In the genomic region with DNA sequence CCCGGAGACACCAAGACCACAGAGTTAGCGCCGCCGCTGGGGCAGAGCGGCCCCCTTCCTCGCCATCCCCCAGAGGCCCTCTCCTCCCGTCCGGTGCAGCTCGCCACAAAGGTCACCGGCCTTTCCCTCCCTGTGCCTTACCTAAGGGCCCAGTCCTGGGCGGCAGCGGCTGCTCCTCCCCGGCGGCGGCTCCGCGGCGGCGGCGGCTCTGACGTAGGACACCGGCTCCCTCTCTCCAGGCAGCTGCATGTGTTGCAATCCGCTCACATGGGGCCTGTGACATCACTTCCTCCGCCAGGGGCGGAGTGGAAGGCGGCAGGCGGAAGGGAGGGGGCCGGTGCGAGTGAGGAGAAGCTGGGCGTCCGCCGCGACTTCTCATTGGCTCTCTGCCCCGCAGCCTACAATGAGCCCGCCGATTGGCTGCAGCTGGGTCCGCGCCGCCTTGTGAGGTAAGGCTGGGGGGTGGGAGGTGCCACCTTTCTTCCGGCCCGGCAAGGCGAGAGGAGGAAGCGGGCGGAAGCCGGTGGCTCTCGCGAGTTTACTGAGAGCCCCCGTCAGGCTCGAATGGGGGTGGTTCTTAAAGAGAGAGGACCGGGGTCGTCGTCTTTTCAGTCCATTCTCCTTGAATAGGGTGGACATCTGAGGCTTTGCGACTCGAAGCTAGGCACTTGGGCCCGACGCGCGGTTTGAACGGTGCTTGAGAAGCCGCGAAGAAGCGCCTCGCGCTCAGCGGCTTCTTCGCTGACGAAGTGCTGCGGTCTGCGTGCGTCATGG, we compare ENCODE assay signal across 1 cellular context.
A peak's percentile ranks its signal among the peaks of the same experiment; 100 is the strongest.
TF ChIP-seq lines count a peak whose summit lies in the region.

ETF1 (minus strand) TSS at position 281 of the 774 bp plus-strand sequence. CDS start 318 bp downstream, outside the sequence.

TF ChIP-seq in HepG2, 621 proteins besides CTCF, POLR2A, EP300 and RAD21 (continued from another document and continues in another):
- peak; percentile 19; the same call in 1 of the 2 replicates for TF ChIP-seq RERE (CRISPR knock-in tag; IDR thresholded peaks at IDR 0.05; ENCODE audit: low read depth)
- TF ChIP-seq CREB3 (CRISPR knock-in tag; IDR thresholded peaks at IDR 0.05), result 0 out of 2 replicates have a peak, but pooled peaks have one; percentile 80
- no peak; the same call in 1 of the 2 replicates for TF ChIP-seq RFXANK (CRISPR knock-in tag; IDR thresholded peaks at IDR 0.05)
- TF ChIP-seq RFX1 (IDR thresholded peaks at IDR 0.05), result no peak
- TF ChIP-seq TCF7L2 (IDR thresholded peaks at IDR 0.05; ENCODE audit: low read depth, low read length), result no peak
- TF ChIP-seq ZNF230 (CRISPR knock-in tag; IDR thresholded peaks at IDR 0.05), result no peak; the same call in 1 of the 2 replicates
- TF ChIP-seq, protein P1, sequence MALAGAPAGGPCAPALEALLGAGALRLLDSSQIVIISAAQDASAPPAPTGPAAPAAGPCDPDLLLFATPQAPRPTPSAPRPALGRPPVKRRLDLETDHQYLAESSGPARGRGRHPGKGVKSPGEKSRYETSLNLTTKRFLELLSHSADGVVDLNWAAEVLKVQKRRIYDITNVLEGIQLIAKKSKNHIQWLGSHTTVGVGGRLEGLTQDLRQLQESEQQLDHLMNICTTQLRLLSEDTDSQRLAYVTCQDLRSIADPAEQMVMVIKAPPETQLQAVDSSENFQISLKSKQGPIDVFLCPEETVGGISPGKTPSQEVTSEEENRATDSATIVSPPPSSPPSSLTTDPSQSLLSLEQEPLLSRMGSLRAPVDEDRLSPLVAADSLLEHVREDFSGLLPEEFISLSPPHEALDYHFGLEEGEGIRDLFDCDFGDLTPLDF (CRISPR knock-in tag; IDR thresholded peaks at IDR 0.05), result peak; percentile 73
- TF ChIP-seq PRDM15 (CRISPR knock-in tag; IDR thresholded peaks at IDR 0.05), result no peak
- TF ChIP-seq MAFF (IDR thresholded peaks at IDR 0.05; ENCODE audit: low read depth, low read length), result no peak
- TF ChIP-seq, protein P2, sequence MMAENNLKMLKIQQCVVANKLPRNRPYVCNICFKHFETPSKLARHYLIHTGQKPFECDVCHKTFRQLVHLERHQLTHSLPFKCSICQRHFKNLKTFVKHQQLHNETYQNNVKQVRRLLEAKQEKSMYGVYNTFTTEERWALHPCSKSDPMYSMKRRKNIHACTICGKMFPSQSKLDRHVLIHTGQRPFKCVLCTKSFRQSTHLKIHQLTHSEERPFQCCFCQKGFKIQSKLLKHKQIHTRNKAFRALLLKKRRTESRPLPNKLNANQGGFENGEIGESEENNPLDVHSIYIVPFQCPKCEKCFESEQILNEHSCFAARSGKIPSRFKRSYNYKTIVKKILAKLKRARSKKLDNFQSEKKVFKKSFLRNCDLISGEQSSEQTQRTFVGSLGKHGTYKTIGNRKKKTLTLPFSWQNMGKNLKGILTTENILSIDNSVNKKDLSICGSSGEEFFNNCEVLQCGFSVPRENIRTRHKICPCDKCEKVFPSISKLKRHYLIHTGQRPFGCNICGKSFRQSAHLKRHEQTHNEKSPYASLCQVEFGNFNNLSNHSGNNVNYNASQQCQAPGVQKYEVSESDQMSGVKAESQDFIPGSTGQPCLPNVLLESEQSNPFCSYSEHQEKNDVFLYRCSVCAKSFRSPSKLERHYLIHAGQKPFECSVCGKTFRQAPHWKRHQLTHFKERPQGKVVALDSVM (CRISPR knock-in tag; IDR thresholded peaks at IDR 0.05), result peak; percentile 7; the same call in 1 of the 2 replicates
- TF ChIP-seq ZNF780A (CRISPR knock-in tag; IDR thresholded peaks at IDR 0.05), result no peak
- TF ChIP-seq ZNF687 (CRISPR knock-in tag; IDR thresholded peaks at IDR 0.05), result peak; percentile 87
- TF ChIP-seq IRF2 (CRISPR knock-in tag; IDR thresholded peaks at IDR 0.05), result 0 out of 2 replicates have a peak, but pooled peaks have one; percentile 57
- TF ChIP-seq EZH2 (conservative IDR thresholded peaks at IDR 0.05; ENCODE audit: low read depth, low read length), result no peak
- TF ChIP-seq SYNCRIP (IDR thresholded peaks at IDR 0.05; ENCODE audit: insufficient read depth, low read depth, low read length), result no peak
- TF ChIP-seq RBAK (CRISPR knock-in tag; IDR thresholded peaks at IDR 0.05), result no peak
- no peak for TF ChIP-seq TCF7 (IDR thresholded peaks at IDR 0.05; ENCODE audit: low read depth)
- peak; percentile 80; the same call in 1 of the 2 replicates for TF ChIP-seq ZNF839 (CRISPR knock-in tag; IDR thresholded peaks at IDR 0.05; ENCODE audit: borderline replicate concordance)
- no peak for TF ChIP-seq ZNF33A (CRISPR knock-in tag; IDR thresholded peaks at IDR 0.05; ENCODE audit: borderline replicate concordance)
- TF ChIP-seq, protein P3, sequence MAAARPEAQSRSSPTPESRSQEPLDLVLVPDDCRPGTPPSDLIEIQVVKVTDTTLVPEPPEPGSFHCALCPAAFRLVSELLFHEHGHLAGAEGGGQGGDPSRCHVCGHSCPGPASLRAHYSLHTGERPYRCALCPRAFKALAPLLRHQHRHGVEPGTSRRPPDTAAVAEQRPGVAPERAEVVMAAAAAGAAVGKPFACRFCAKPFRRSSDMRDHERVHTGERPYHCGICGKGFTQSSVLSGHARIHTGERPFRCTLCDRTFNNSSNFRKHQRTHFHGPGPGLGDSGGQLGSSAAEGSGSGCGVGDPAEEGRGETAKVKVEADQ (CRISPR knock-in tag; IDR thresholded peaks at IDR 0.05; ENCODE audit: borderline replicate concordance), result 0 out of 2 replicates have a peak, but pooled peaks have one; percentile 14
- no peak for TF ChIP-seq ZNF597 (CRISPR knock-in tag; IDR thresholded peaks at IDR 0.05)
- no peak; the same call in 1 of the 2 replicates for TF ChIP-seq KLF11 (CRISPR knock-in tag; IDR thresholded peaks at IDR 0.05)
- TF ChIP-seq ZMYM4 (CRISPR knock-in tag; IDR thresholded peaks at IDR 0.05), result peak; percentile 79; the same call in 1 of the 2 replicates
- no peak for TF ChIP-seq KDM1A (CRISPR knock-in tag; IDR thresholded peaks at IDR 0.05)
- TF ChIP-seq NFKBIZ (CRISPR knock-in tag; IDR thresholded peaks at IDR 0.05), result peak; percentile 19; the same call in 1 of the 2 replicates
- peak; percentile 27; the same call in 1 of the 2 replicates for TF ChIP-seq ZNF670 (CRISPR knock-in tag; IDR thresholded peaks at IDR 0.05; ENCODE audit: borderline replicate concordance)
- TF ChIP-seq POGZ (CRISPR knock-in tag; IDR thresholded peaks at IDR 0.05), result peak; percentile 82; the same call in 1 of the 2 replicates
- TF ChIP-seq XBP1 (CRISPR knock-in tag; IDR thresholded peaks at IDR 0.05), result no peak
- TF ChIP-seq, protein P4, sequence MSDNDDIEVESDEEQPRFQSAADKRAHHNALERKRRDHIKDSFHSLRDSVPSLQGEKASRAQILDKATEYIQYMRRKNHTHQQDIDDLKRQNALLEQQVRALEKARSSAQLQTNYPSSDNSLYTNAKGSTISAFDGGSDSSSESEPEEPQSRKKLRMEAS (IDR thresholded peaks at IDR 0.05), result peak; percentile 82
- TF ChIP-seq ZNF746 (CRISPR knock-in tag; IDR thresholded peaks at IDR 0.05), result 0 out of 2 replicates have a peak, but pooled peaks have one; percentile 56
- no peak for TF ChIP-seq GLI4 (CRISPR knock-in tag; IDR thresholded peaks at IDR 0.05; ENCODE audit: borderline replicate concordance)
- TF ChIP-seq SKI (IDR thresholded peaks at IDR 0.05; ENCODE audit: partially characterized antibody), result peak; percentile 53
